In the genomic region with DNA sequence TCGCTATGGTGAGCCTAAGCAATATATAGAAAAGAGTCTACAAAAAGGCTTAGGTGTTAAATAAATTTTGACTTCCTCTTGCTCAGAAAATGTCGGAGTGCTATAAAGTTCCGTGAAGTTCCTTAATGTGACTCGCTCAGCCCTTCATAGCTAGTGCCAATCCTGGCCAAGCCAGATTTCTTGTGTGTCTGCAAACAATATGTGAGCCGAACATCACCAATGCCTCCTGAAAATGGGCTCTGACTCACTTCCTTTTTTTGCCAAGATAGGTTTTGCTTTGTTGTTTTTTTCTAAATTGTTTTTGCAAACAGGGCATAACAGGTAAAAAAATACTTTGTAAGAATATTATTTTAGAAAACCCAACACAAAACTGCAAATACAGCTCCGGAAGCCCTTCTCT, we compare ENCODE assay signal across 11 cellular contexts. TPM values are rescaled to one million over a fixed set of nuclear protein-coding genes. Genes with fewer than 3 reads are reported as not detected.
DNase-seq lines count a peak whose midpoint lies in the region; FAIRE-seq and TF ChIP-seq lines count a peak whose summit lies in the region.
"Had no signal": no experiment of that assay in that cellular context is flagged by ENCODE, and none has a peak within 500 bp of the region (broad histone marks: within the 10 kb centered on the region; RNA-seq: fewer than 3 reads in every experiment).

No MANE protein-coding gene starts in this region.

- H3K9me3 ChIP-seq in GM23248 (ENCODE audit: low read depth), result no peaks in the 10 kb centered on the region
- no peaks in the 10 kb centered on the region for H3K9me3 ChIP-seq in neutrophil
- peaks cover 14% of the 10 kb centered on the region for H3K9me3 ChIP-seq in endodermal cell (ENCODE audit: control insufficient read depth, low read length)

- H2AFZ ChIP-seq in GM23248, result no peak overlapping the region

- in situ Hi-C loops in GM23248 (cut with MboI), result loop anchor here (10.0 kb wide), 1 partner anchor 231 kb away; no protein-coding TSS in a partner anchor

- H3K9ac ChIP-seq in GM23248 (no peak overlapping the region), endodermal cell (ENCODE audit: extremely low read depth, low read length, poor library complexity, severe bottlenecking) (no peak overlapping the region)

- H3F3A ChIP-seq in GM23248 (ENCODE audit: insufficient read depth), result peaks cover 94% of the 10 kb centered on the region

- H3K27ac Mint-ChIP-seq in endodermal cell, result no peak overlapping the region
- H3K27ac Mint-ChIP-seq: H9 had no signal

- no peaks in the 10 kb centered on the region for H3K9me2 ChIP-seq in GM23248 (ENCODE audit: insufficient read depth)

- no peak for FAIRE-seq in bronchial epithelial cell (lab: Jason Lieb, UNC)
- FAIRE-seq: endometrium had no signal

- H3K4me1 ChIP-seq in GM23248 (ENCODE audit: insufficient read depth) (peaks cover 95% of the 10 kb centered on the region), neutrophil (ENCODE audit: control insufficient read depth in 1 of 2, insufficient read depth in 1 of 2, low read depth in 1 of 2, low read length in 1 of 2) (peaks cover 82 to 90% of the 10 kb centered on the region in 2 experiments), endodermal cell (ENCODE audit: control insufficient read depth, insufficient read depth, low read length) (peaks cover 9% of the 10 kb centered on the region)

- peaks cover 71% of the 10 kb centered on the region for H3K36me3 ChIP-seq in GM23248 (ENCODE audit: low read depth)
- H3K36me3 ChIP-seq in bronchial epithelial cell (ENCODE audit: control insufficient read depth, insufficient read depth, low read length), result peaks cover 14% of the 10 kb centered on the region
- H3K36me3 ChIP-seq in neutrophil, result peaks cover 74% of the 10 kb centered on the region
- H3K36me3 ChIP-seq in endodermal cell (ENCODE audit: control insufficient read depth, insufficient read depth, low read length), result peaks cover 90% of the 10 kb centered on the region

- H3K27me3 ChIP-seq in GM23248 (replicated peaks; ENCODE audit: insufficient read depth) (no peaks in the 10 kb centered on the region), bronchial epithelial cell (ENCODE audit: control insufficient read depth, insufficient read depth, low read length) (no peaks in the 10 kb centered on the region), neutrophil (no peaks in the 10 kb centered on the region), endodermal cell (ENCODE audit: control insufficient read depth, insufficient read depth, low read length, poor library complexity, severe bottlenecking) (no peaks in the 10 kb centered on the region)

- peaks cover 10% of the 10 kb centered on the region for H3K27me3 Mint-ChIP-seq in endodermal cell (ENCODE audit: insufficient read depth)

- peaks cover 72% of the 10 kb centered on the region for H3K36me3 Mint-ChIP-seq in endodermal cell (ENCODE audit: low read depth)

- peak overlapping the region; percentile 10 for H3K4me2 ChIP-seq in GM23248 (ENCODE audit: unreplicated experiment)

- H3K27ac ChIP-seq in GM23248 (peak overlapping the region; percentile 43), neutrophil (peak overlapping the region; percentile 96), endodermal cell (ENCODE audit: low read depth, low read length) (no peak overlapping the region)

- H3K4me3 Mint-ChIP-seq in endodermal cell, result no peak overlapping the region
- H3K4me3 Mint-ChIP-seq: H9 had no signal

- H3K4me3 ChIP-seq in GM23248 (no peak overlapping the region), bronchial epithelial cell (ENCODE audit: low read depth, low read length) (no peak overlapping the region), neutrophil (ENCODE audit: low read depth in 1 of 2, low read length in 1 of 2) (no peak overlapping the region), endodermal cell (ENCODE audit: low read length) (no peak overlapping the region)

- DNase-seq in GM23248, result peak; percentile 80
- DNase-seq in NOMO-1 treated with dmso at 0.1 percent for 144 hours (lab: John Stamatoyannopoulos, UW; ENCODE audit: unreplicated experiment), result peak; percentile 54
- peak; percentile 72 for DNase-seq in bronchial epithelial cell (ENCODE audit: low read depth)
- no peak for DNase-seq in NCI-H1092 (lab: John Stamatoyannopoulos, UW)
- no peak for DNase-seq in NCI-H446 (lab: John Stamatoyannopoulos, UW)
- no peak for DNase-seq in UCSD-AML1 (lab: John Stamatoyannopoulos, UW; ENCODE audit: unreplicated experiment)
- DNase-seq in endodermal cell, result no peak
- DNase-seq: H9, NCI-H82 had no signal

- TF ChIP-seq CTCF in bronchial epithelial cell (IDR thresholded peaks at IDR 0.05; ENCODE audit: insufficient read depth, low read length, severe bottlenecking) (no peak), neutrophil (IDR thresholded peaks at IDR 0.05) (no peak), endodermal cell (conservative IDR thresholded peaks at IDR 0.05) (no peak)

- 53 to 54% methylated on average over 6 of the region's 6 CpGs for WGBS in GM23248 (ENCODE audit: low coverage in 1 of 2, low lambda C conversion rate in 2 of 2, missing lambda C conversion rate in 2 of 2), 2 experiments
- 96% methylated on average over 5 to 6 of the region's 6 CpGs for WGBS in endodermal cell (ENCODE audit: insufficient coverage in 1 of 2, insufficient read length in 1 of 2), 2 experiments

- H4K20me1 ChIP-seq in GM23248 (ENCODE audit: insufficient read depth), result no peaks in the 10 kb centered on the region

- H3K9me3 Mint-ChIP-seq in endodermal cell, result peaks cover 11% of the 10 kb centered on the region

- H3K79me2 ChIP-seq in GM23248 (ENCODE audit: insufficient read depth), result peaks cover 84% of the 10 kb centered on the region

- H3K4me1 Mint-ChIP-seq in endodermal cell, result peaks cover 24% of the 10 kb centered on the region

RNA-seq across cellular contexts. Expression of a gene that starts 26.1 kb away (rescaled TPM):
- total RNA-seq in GM23248 (2014; rRNA removed; shearing (Covaris generic)), result 144 and 166 TPM in 2 replicates
- 289 and 295 TPM in 2 replicates for polyA plus RNA-seq in GM23248 (2016; fragmentation: Nextera tagmentation; extraction: Ambion mirVana)
- total RNA-seq in bronchial epithelial cell, result 8.7 and 10.5 TPM in 2 replicates
- 10 to 100 TPM; 26.4 to 30.2 TPM for total RNA-seq in endodermal cell
- polyA plus RNA-seq in endodermal cell (2013, experiment 1 of 2), result 23.5 TPM
- 26.2 TPM for polyA plus RNA-seq in endodermal cell (2013, experiment 2 of 2)

Comparison
In these comparisons a context has a peak if more than half of its experiments do, and no peak if none do; other contexts are left out.
1. DNase-seq: peak in GM23248 (single experiment), NOMO-1 treated with dmso at 0.1 percent for 144 hours (single experiment) and bronchial epithelial cell (single experiment); none in NCI-H1092 (single experiment), NCI-H446 (0 of 2), UCSD-AML1 (single experiment) and endodermal cell (single experiment).